16 cellular contexts compared by ENCODE assay signal in the genomic region with DNA sequence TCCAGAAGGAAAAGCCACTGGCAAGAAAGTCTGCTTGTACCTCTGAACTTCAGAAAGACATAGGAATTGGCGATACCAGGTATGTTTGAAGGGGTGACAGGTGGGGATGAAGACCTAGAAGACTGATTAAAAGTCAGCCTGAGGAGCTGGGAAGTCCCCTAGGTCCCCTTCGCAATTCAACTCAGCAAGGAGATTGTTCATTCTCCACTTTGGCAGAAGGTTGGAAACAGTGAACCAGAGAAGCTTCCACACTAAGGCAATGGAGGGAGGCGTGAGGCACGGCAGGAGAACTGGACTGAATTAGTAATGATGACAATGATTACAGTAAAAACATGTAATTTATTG.
DNase-seq lines count a peak whose midpoint lies in the region; ATAC-seq and TF ChIP-seq lines count a peak whose summit lies in the region.
"Had no signal": no experiment of that assay in that cellular context is flagged by ENCODE, and none has a peak within 500 bp of the region (broad histone marks: within the 10 kb centered on the region; RNA-seq: fewer than 3 reads in every experiment).

No MANE protein-coding gene starts in this region.

- no peak for TF ChIP-seq CTCF in dorsolateral prefrontal cortex (IDR thresholded peaks at IDR 0.05 in 54 of 56, conservative IDR thresholded peaks at IDR 0.05 in 2 of 56; ENCODE audit: low read depth in 1 of 56, partially characterized antibody in 56 of 56)

- H3K27me3 ChIP-seq in dorsolateral prefrontal cortex: no peaks in the 10 kb centered on the region

- no peak overlapping the region for H3K4me3 ChIP-seq in dorsolateral prefrontal cortex
- H3K4me3 ChIP-seq: HAP-1, SK-N-MC had no signal

- ATAC-seq in GM18511 (IDR thresholded peaks at IDR 0.05; ENCODE audit: unreplicated experiment) (peak; percentile 58), GM21360 (IDR thresholded peaks at IDR 0.05; ENCODE audit: unreplicated experiment) (peak; percentile 59), HG02884 (IDR thresholded peaks at IDR 0.05; ENCODE audit: unreplicated experiment) (peak; percentile 49), HG03457 (IDR thresholded peaks at IDR 0.05; ENCODE audit: unreplicated experiment) (peak; percentile 55), GM21367 (IDR thresholded peaks at IDR 0.05; ENCODE audit: unreplicated experiment) (no peak), GM21381 (IDR thresholded peaks at IDR 0.05; ENCODE audit: unreplicated experiment) (no peak)

- intact Hi-C loops in dorsolateral prefrontal cortex (cut with DNase I): no loop called here

- no peak overlapping the region for H3K27ac ChIP-seq in dorsolateral prefrontal cortex
- H3K27ac ChIP-seq: SK-N-MC had no signal

- DNase-seq in glomerular visceral epithelial cell (ENCODE audit: extremely low spot score) (no peak), dorsolateral prefrontal cortex (no peak)
- DNase-seq: amniotic stem cell; cortex of kidney; midbrain; NCI-H2081 treated with DMSO at 0.1 percent for 48 hours; NK-92 treated with Interleukin-12 subunit alpha and Interleukin-12 subunit beta, amount 100 ng/mL, for 24 hours; posterior cingulate gyrus had no signal

Comparison
In these comparisons a context has a peak if more than half of its experiments do, and no peak if none do; other contexts are left out.
1. ATAC-seq: peak in GM18511 (single experiment), GM21360 (single experiment), HG02884 (single experiment) and HG03457 (single experiment); none in GM21367 (single experiment) and GM21381 (single experiment).